21 cellular contexts compared by ENCODE assay signal in the genomic region with DNA sequence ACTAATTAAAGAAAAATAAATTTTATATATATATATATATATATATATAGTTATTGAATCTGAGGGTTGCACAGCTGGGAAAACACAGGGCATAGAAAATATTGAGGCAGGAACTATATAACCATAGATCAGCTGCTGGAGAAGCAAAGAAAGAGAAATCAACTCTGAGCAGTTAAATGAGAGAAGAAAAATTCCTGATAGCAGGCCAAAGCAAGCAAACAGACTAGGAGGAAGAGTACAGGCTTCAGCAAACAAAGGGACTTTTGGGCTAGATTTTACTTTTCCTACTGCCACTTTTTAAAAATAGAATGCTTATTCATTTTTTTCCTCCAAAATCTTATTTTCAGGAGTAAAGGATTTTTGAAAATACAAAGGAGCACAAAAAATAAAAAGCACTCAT.
DNase-seq lines count a peak whose midpoint lies in the region; ATAC-seq and TF ChIP-seq lines count a peak whose summit lies in the region.
"Had no signal": no experiment of that assay in that cellular context is flagged by ENCODE, and none has a peak within 500 bp of the region (broad histone marks: within the 10 kb centered on the region; RNA-seq: fewer than 3 reads in every experiment).

No MANE protein-coding gene starts in this region.

- peak; percentile 3 for DNase-seq in AG04449 (ENCODE audit: low read depth, low spot score)
- peak; percentile 14 for DNase-seq in GM23248
- DNase-seq in coronary artery (ENCODE audit: low spot score): no peak
- peak; percentile 13 for DNase-seq in medulla oblongata (ENCODE audit: extremely low spot score)
- no peak for DNase-seq in heart left ventricle
- DNase-seq in NCI-H2081 treated with DMSO at 0.1 percent for 48 hours (lab: John Stamatoyannopoulos, UW): no peak
- no peak for DNase-seq in T-helper 9 cell
- DNase-seq: activated CD8-positive, alpha-beta memory T cell treated with anti-CD3 and anti-CD28 coated beads for 24 hours; activated naive CD4-positive, alpha-beta T cell; activated T-cell treated with anti-CD3 and anti-CD28 coated beads, Interleukin-2, amount 50 U/mL, for 24 hours; CD4-positive, CD25-positive, alpha-beta regulatory T cell; effector CD4-positive, alpha-beta T cell; GDM1; H7; naive thymus-derived CD4-positive, alpha-beta T cell; NCI-H1436; NCI-H748 treated with DMSO at 0.1 percent for 48 hours; Right ventricle myocardium superior; substantia nigra had no signal

- no peak overlapping the region for H3K9ac ChIP-seq in GM23248

- no peak for TF ChIP-seq CTCF in AG04449 (IDR thresholded peaks at IDR 0.05; ENCODE audit: insufficient read depth, low read length, missing control alignments)
- TF ChIP-seq CTCF in coronary artery (IDR thresholded peaks at IDR 0.05): no peak
- no peak for TF ChIP-seq CTCF in heart left ventricle (IDR thresholded peaks at IDR 0.05)

- peak overlapping the region; percentile 71 for H2AFZ ChIP-seq in GM23248

- no peak overlapping the region for H3K4me2 ChIP-seq in GM23248 (ENCODE audit: unreplicated experiment)

- intact Hi-C loops in heart left ventricle (cut with DNase I): no loop called here

- ATAC-seq in heart left ventricle (no peak), HG02981 (IDR thresholded peaks at IDR 0.05; ENCODE audit: unreplicated experiment) (no peak)
- ATAC-seq: naive thymus-derived CD4-positive, alpha-beta T cell had no signal

- POLR2A ChIA-PET in AG04449 (lab: Yijun Ruan, JAX): no interaction called here

- H3K9me3 ChIP-seq in GM23248 (ENCODE audit: low read depth) (peaks cover 10% of the 10 kb centered on the region), heart left ventricle (peaks cover 0 to 38% (median 24%) of the 10 kb centered on the region in 12 donors)

- H3K27me3 ChIP-seq in GM23248 (replicated peaks; ENCODE audit: insufficient read depth): no peaks in the 10 kb centered on the region
- peaks cover 0 to 2% (median 0%) of the 10 kb centered on the region in 9 donors for H3K27me3 ChIP-seq in heart left ventricle
- H3K27me3 ChIP-seq: right atrium auricular region had no signal

- H3K4me1 ChIP-seq in GM23248 (ENCODE audit: insufficient read depth) (peaks cover 6% of the 10 kb centered on the region), heart left ventricle (no peaks in the 10 kb centered on the region)
- H3K4me1 ChIP-seq: right atrium auricular region had no signal

- no peak overlapping the region for H3K4me3 ChIP-seq in AG04449 (ENCODE audit: low read depth, low read length)
- H3K4me3 ChIP-seq in GM23248: no peak overlapping the region
- H3K4me3 ChIP-seq in coronary artery: peak overlapping the region; percentile 25
- H3K4me3 ChIP-seq in heart left ventricle: no peak overlapping the region
- H3K4me3 ChIP-seq: right atrium auricular region had no signal

- in situ Hi-C loops in GM23248 (cut with MboI): no loop called here

- H4K20me1 ChIP-seq in GM23248 (ENCODE audit: insufficient read depth): no peaks in the 10 kb centered on the region

- CTCF ChIA-PET in AG04449 (lab: Yijun Ruan, JAX): no interaction called here

- TF ChIP-seq POLR2A in heart left ventricle (IDR thresholded peaks at IDR 0.05): no peak

- no peaks in the 10 kb centered on the region for H3K79me2 ChIP-seq in GM23248 (ENCODE audit: insufficient read depth)

- H3K27ac ChIP-seq in GM23248 (no peak overlapping the region), coronary artery (no peak overlapping the region), heart left ventricle (no peak overlapping the region)
- H3K27ac ChIP-seq: right atrium auricular region had no signal

- H3K36me3 ChIP-seq in GM23248 (ENCODE audit: low read depth): no peaks in the 10 kb centered on the region
- no peaks in the 10 kb centered on the region for H3K36me3 ChIP-seq in heart left ventricle
- H3K36me3 ChIP-seq: right atrium auricular region had no signal

- H3F3A ChIP-seq in GM23248 (ENCODE audit: insufficient read depth): no peaks in the 10 kb centered on the region

- H3K9me2 ChIP-seq in GM23248 (ENCODE audit: insufficient read depth): no peaks in the 10 kb centered on the region

Comparison
In these comparisons a context has a peak if more than half of its experiments do, and no peak if none do; other contexts are left out.
1. DNase-seq: peak in AG04449 (single experiment), GM23248 (single experiment) and medulla oblongata (single experiment); none in coronary artery (single experiment), heart left ventricle (0 of 5), NCI-H2081 treated with DMSO at 0.1 percent for 48 hours (single experiment) and T-helper 9 cell (single experiment).